ENCODE assay signal across 9 cellular contexts in genomic region chr15:41775651-41776050, GRCh38. TPM values are rescaled to one million over a fixed set of nuclear protein-coding genes. Genes with fewer than 3 reads are reported as not detected.
DNase-seq lines count a peak whose midpoint lies in the region; ATAC-seq and TF ChIP-seq lines count a peak whose summit lies in the region.
"Had no signal": no experiment of that assay in that cellular context is flagged by ENCODE, and none has a peak within 500 bp of the region (broad histone marks: within the 10 kb centered on the region; RNA-seq: fewer than 3 reads in every experiment).

No MANE protein-coding gene starts in this region.

- H2BK5ac ChIP-seq in mesenchymal stem cell (ENCODE audit: low read depth, low read length, poor library complexity, severe bottlenecking), result no peak overlapping the region

- no peak for DNase-seq in heart right ventricle
- DNase-seq in Right ventricle myocardium inferior (ENCODE audit: missing footprints), result no peak
- no peak for DNase-seq in astrocyte of the spinal cord (ENCODE audit: low read depth, low spot score)
- no peak for DNase-seq in mesenchymal stem cell
- no peak for DNase-seq in SIG-M5 treated with dmso at 0.1 percent for 504 hours (lab: John Stamatoyannopoulos, UW; ENCODE audit: unreplicated experiment)
- DNase-seq in body of pancreas, result no peak
- DNase-seq: NCI-H2081 treated with DMSO at 0.1 percent for 48 hours had no signal

- no peak overlapping the region for H2BK120ac ChIP-seq in mesenchymal stem cell (ENCODE audit: low read depth, low read length)

- H4K8ac ChIP-seq in mesenchymal stem cell (ENCODE audit: low read length), result no peak overlapping the region

- ATAC-seq in heart right ventricle, result no peak
- no peak for ATAC-seq in Right ventricle myocardium inferior
- ATAC-seq in body of pancreas, result no peak
- no peak for ATAC-seq in HG03135 (IDR thresholded peaks at IDR 0.05; ENCODE audit: unreplicated experiment)

- H3K4me1 ChIP-seq in heart right ventricle (peaks cover 13 to 69% (median 56%) of the 10 kb centered on the region in 9 donors), mesenchymal stem cell (ENCODE audit: control insufficient read depth, insufficient read depth, low read depth, low read length) (peaks cover 7% of the 10 kb centered on the region), urinary bladder (ENCODE audit: insufficient read depth) (peaks cover 3% of the 10 kb centered on the region), body of pancreas (peaks cover 37% of the 10 kb centered on the region)

- WGBS in heart right ventricle, 2 donors, result 25 to 41% methylated on average over 2 of the region's 2 CpGs
- 74% methylated on average over 2 of the region's 2 CpGs for WGBS in mesenchymal stem cell
- 31% methylated on average over 2 of the region's 2 CpGs for WGBS in urinary bladder
- 43 to 52% methylated on average over 2 of the region's 2 CpGs for WGBS in body of pancreas, 2 donors

- H3K27me3 ChIP-seq in heart right ventricle (no peaks in the 10 kb centered on the region), mesenchymal stem cell (ENCODE audit: control insufficient read depth in 1 of 2, insufficient read depth in 1 of 2, low read length in 2 of 2) (no peaks in the 10 kb centered on the region), body of pancreas (no peaks in the 10 kb centered on the region)

- H3K36me3 ChIP-seq in heart right ventricle (peaks cover 0 to 6% (median 0%) of the 10 kb centered on the region in 9 donors), mesenchymal stem cell (ENCODE audit: control insufficient read depth in 1 of 2, insufficient read depth in 2 of 2, low read depth in 1 of 2, low read length in 2 of 2) (peaks cover 0 to 2% of the 10 kb centered on the region in 2 experiments), urinary bladder (ENCODE audit: insufficient read depth) (no peaks in the 10 kb centered on the region), body of pancreas (replicated peaks in 1 of 2; ENCODE audit: insufficient read depth in 1 of 2, low read depth in 2 of 2) (no peaks in the 10 kb centered on the region)

- no peak for TF ChIP-seq CTCF in heart right ventricle (IDR thresholded peaks at IDR 0.05)
- TF ChIP-seq CTCF in astrocyte of the spinal cord (IDR thresholded peaks at IDR 0.05; ENCODE audit: low read depth, low read length), result no peak
- no peak for TF ChIP-seq CTCF in body of pancreas (IDR thresholded peaks at IDR 0.05)

- H3K9ac ChIP-seq in mesenchymal stem cell (ENCODE audit: low read length), result peak overlapping the region; percentile 95

- H3K14ac ChIP-seq in mesenchymal stem cell (ENCODE audit: low read length in 2 of 2), result no peak overlapping the region

- in situ Hi-C loops in astrocyte of the spinal cord (cut with HindIII; ENCODE audit: low sequenced_read_pairs), result no loop called here

- peak overlapping the region in 1 of 2 experiments; percentile 17 for H3K4ac ChIP-seq in mesenchymal stem cell (ENCODE audit: low read depth in 1 of 2, low read length in 2 of 2)

- H3K9me3 ChIP-seq in heart right ventricle (no peaks in the 10 kb centered on the region), mesenchymal stem cell (ENCODE audit: control insufficient read depth, low read length) (no peaks in the 10 kb centered on the region), body of pancreas (no peaks in the 10 kb centered on the region)

- peak overlapping the region in 9 of 10 donors; percentile 51 to 85 (median 80) for H3K4me3 ChIP-seq in heart right ventricle
- peak overlapping the region; percentile 76 for H3K4me3 ChIP-seq in astrocyte of the spinal cord (ENCODE audit: low read depth, low read length)
- H3K4me3 ChIP-seq in mesenchymal stem cell (ENCODE audit: insufficient read depth in 1 of 2, low read depth in 1 of 2, low read length in 2 of 2), result peak overlapping the region in 1 of 2 experiments; percentile 95
- peak overlapping the region; percentile 73 for H3K4me3 ChIP-seq in urinary bladder (ENCODE audit: low read depth, low read length)
- no peak overlapping the region for H3K4me3 ChIP-seq in body of pancreas

- no peak overlapping the region for H2BK12ac ChIP-seq in mesenchymal stem cell (ENCODE audit: low read length in 2 of 2)

- no peak overlapping the region for H4K91ac ChIP-seq in mesenchymal stem cell (ENCODE audit: low read length)

- H3K4me2 ChIP-seq in mesenchymal stem cell (ENCODE audit: low read length, poor library complexity, severe bottlenecking), result peak overlapping the region; percentile 79

- H3K79me1 ChIP-seq in mesenchymal stem cell (replicated peaks; ENCODE audit: low read length, poor library complexity, severe bottlenecking), result peaks cover 11% of the 10 kb centered on the region

- H3K18ac ChIP-seq in mesenchymal stem cell (ENCODE audit: low read depth in 1 of 2, low read length in 2 of 2), result no peak overlapping the region

- intact Hi-C loops in heart right ventricle (cut with DNase I), result loop anchor here in 1 of 10 donors (10.0 kb wide), 2 partner anchors 119 to 199 kb away; partner anchors contain the start of genes EHD4 and SPTBN5
- intact Hi-C loops in Right ventricle myocardium inferior (cut with DNase I), result no loop called here
- intact Hi-C loops in body of pancreas (cut with DNase I), result no loop called here

- peak overlapping the region in 1 of 2 experiments; percentile 23 for H3K23ac ChIP-seq in mesenchymal stem cell (ENCODE audit: low read length in 2 of 2)

- H2AFZ ChIP-seq in mesenchymal stem cell (ENCODE audit: low read depth, low read length), result no peak overlapping the region

- no peak overlapping the region for H2BK15ac ChIP-seq in mesenchymal stem cell (ENCODE audit: low read depth, poor library complexity, severe bottlenecking)

- peak overlapping the region; percentile 46 for H2AK5ac ChIP-seq in mesenchymal stem cell (ENCODE audit: low read length, severe bottlenecking)

- H3K27ac ChIP-seq in heart right ventricle (peak overlapping the region in 4 of 10 donors; percentile 79 to 88 (median 84)), mesenchymal stem cell (ENCODE audit: low read length, poor library complexity, severe bottlenecking) (no peak overlapping the region), urinary bladder (ENCODE audit: low read depth) (no peak overlapping the region), body of pancreas (no peak overlapping the region)

- no peak for TF ChIP-seq POLR2A in body of pancreas (IDR thresholded peaks at IDR 0.05)

RNA-seq across cellular contexts. Expression of gene MAPKBP1, which starts 1.4 kb away (rescaled TPM):
- total RNA-seq in heart right ventricle, result 10 to 100 TPM in 9 of 10 donors, 1 to 10 TPM in 1; 8.3 to 17.0 (median 13.3) TPM
- 10 to 100 TPM in 1 of 2 donors, 1 to 10 TPM in 1; 3.4 to 27.2 TPM for polyA plus RNA-seq in heart right ventricle
- 14.4 TPM for total RNA-seq in Right ventricle myocardium inferior
- polyA plus RNA-seq in mesenchymal stem cell (2013, experiment 1 of 2), result 9.1 TPM
- 8.2 TPM for polyA plus RNA-seq in mesenchymal stem cell (2013, experiment 2 of 2)
- total RNA-seq in urinary bladder, result 27.7 TPM
- 19.1 TPM for polyA plus RNA-seq in urinary bladder
- total RNA-seq in body of pancreas, result 10 to 100 TPM; 12.5 to 31.6 TPM

RNA-seq across cellular contexts. Expression of gene JMJD7, which starts 52.2 kb away (rescaled TPM):
- total RNA-seq in heart right ventricle, result 10 to 100 TPM; 11.0 to 20.9 (median 12.9) TPM
- polyA plus RNA-seq in heart right ventricle, result 10 to 100 TPM in 1 of 2 donors, 1 to 10 TPM in 1; 8.6 to 23.0 TPM
- total RNA-seq in Right ventricle myocardium inferior, result 12.6 TPM
- polyA plus RNA-seq in mesenchymal stem cell (2013, experiment 1 of 2), result 2.6 TPM
- polyA plus RNA-seq in mesenchymal stem cell (2013, experiment 2 of 2), result 2.5 TPM
- 4.2 TPM for total RNA-seq in urinary bladder
- 15.7 TPM for polyA plus RNA-seq in urinary bladder
- 10 to 100 TPM in 1 of 2 donors, 1 to 10 TPM in 1; 2.0 to 13.0 TPM for total RNA-seq in body of pancreas

Comparison
In these comparisons a context has a peak if more than half of its experiments do, and no peak if none do; other contexts are left out.
1. H3K4me3 ChIP-seq: peak in heart right ventricle (9 of 10), astrocyte of the spinal cord (single experiment) and urinary bladder (single experiment); none in body of pancreas (0 of 2).